11 cellular contexts compared by ENCODE assay signal in the genomic region with DNA sequence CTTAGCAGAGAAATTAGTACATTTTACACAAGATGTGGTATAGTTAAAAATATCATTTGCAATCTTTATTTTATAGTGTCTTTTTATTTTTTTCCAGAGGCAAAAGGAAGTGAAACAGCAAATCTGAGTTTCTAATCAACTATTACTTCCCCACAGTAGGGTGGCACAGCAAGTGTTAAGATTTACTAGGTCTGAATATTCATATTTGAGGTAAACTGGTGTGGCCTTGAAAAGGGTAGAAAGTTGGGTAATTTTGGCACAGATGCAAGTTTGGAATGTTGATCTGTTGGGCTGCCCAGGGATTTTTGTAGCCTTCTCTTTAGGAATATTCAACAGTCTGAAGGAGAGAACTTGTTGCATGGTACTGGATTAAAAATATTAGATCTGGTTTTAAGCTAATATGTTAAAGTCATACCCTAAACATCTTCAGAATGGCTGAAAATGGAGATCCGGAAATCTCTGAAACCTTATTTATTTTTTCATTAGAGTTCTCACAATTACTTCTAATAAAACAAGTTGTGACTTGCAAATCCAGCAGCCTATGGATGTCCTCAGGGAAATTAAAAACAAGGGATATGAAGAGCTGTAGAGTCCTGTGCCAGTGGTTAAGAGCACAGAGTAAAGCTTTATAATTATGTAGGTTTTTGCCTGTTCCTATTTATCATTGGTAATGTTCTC. TPM values are rescaled to one million over a fixed set of nuclear protein-coding genes. Genes with fewer than 3 reads are reported as not detected.
A peak's percentile ranks its signal among the peaks of the same experiment; 100 is the strongest.
DNase-seq lines count a peak whose midpoint lies in the region; ATAC-seq and TF ChIP-seq lines count a peak whose summit lies in the region.
"Had no signal": no experiment of that assay in that cellular context is flagged by ENCODE, and none has a peak within 500 bp of the region (broad histone marks: within the 10 kb centered on the region; RNA-seq: fewer than 3 reads in every experiment).

No MANE protein-coding gene starts in this region.

- H3K27ac Mint-ChIP-seq in activated CD8-positive, alpha-beta T cell treated with anti-CD3 and anti-CD28 coated beads for 36 hours, result peak overlapping the region; percentile 6
- no peak overlapping the region for H3K27ac Mint-ChIP-seq in activated CD8-positive, alpha-beta T cell treated with anti-CD3 and anti-CD28 coated beads, Interleukin-2, amount 10 ng/mL, durations not matched to agents 7 days and 5 days
- H3K27ac Mint-ChIP-seq: neural progenitor cell had no signal

- no peak overlapping the region for H3K4me3 Mint-ChIP-seq in activated CD8-positive, alpha-beta T cell treated with anti-CD3 and anti-CD28 coated beads for 36 hours
- no peak overlapping the region for H3K4me3 Mint-ChIP-seq in activated CD8-positive, alpha-beta T cell treated with anti-CD3 and anti-CD28 coated beads, Interleukin-2, amount 10 ng/mL, durations not matched to agents 7 days and 5 days
- H3K4me3 Mint-ChIP-seq: neural progenitor cell had no signal

- H3K4me1 ChIP-seq in mammary epithelial cell (ENCODE audit: insufficient read depth, low read length), result peaks cover 35% of the 10 kb centered on the region
- H3K4me1 ChIP-seq in smooth muscle cell (ENCODE audit: low read depth), result no peaks in the 10 kb centered on the region
- H3K4me1 ChIP-seq: neural progenitor cell had no signal

- ATAC-seq in activated CD8-positive, alpha-beta T cell treated with anti-CD3 and anti-CD28 coated beads for 36 hours, result no peak
- ATAC-seq in activated CD8-positive, alpha-beta T cell treated with anti-CD3 and anti-CD28 coated beads, Interleukin-2, amount 10 ng/mL, durations not matched to agents 7 days and 5 days, result no peak
- no peak for ATAC-seq in HG03565 (IDR thresholded peaks at IDR 0.05; ENCODE audit: unreplicated experiment)

- H3K79me2 ChIP-seq in mammary epithelial cell (ENCODE audit: insufficient read depth, low read length), result peaks cover 81% of the 10 kb centered on the region
- peaks cover 94% of the 10 kb centered on the region for H3K79me2 ChIP-seq in smooth muscle cell (ENCODE audit: low read depth)

- BruUV-seq in mammary epithelial cell (replicated peaks; lab: Mats Ljungman, UMichigan), result no TSS peak

- H3K9me3 Mint-ChIP-seq in activated CD8-positive, alpha-beta T cell treated with anti-CD3 and anti-CD28 coated beads for 36 hours, result peaks cover 12% of the 10 kb centered on the region
- peaks cover 4% of the 10 kb centered on the region for H3K9me3 Mint-ChIP-seq in activated CD8-positive, alpha-beta T cell treated with anti-CD3 and anti-CD28 coated beads, Interleukin-2, amount 10 ng/mL, durations not matched to agents 7 days and 5 days (ENCODE audit: insufficient read depth)
- H3K9me3 Mint-ChIP-seq: neural progenitor cell had no signal

- peak overlapping the region in 2 of 3 experiments; percentile 10 to 28 for H3K4me3 ChIP-seq in mammary epithelial cell (replicated peaks in 1 of 3; ENCODE audit: insufficient read depth in 1 of 3, low read depth in 2 of 3, low read length in 3 of 3)
- H3K4me3 ChIP-seq in smooth muscle cell, result no peak overlapping the region
- H3K4me3 ChIP-seq: coronary artery, neural progenitor cell had no signal

- H3K27me3 ChIP-seq in mammary epithelial cell (ENCODE audit: insufficient read depth, low read length), result no peaks in the 10 kb centered on the region
- H3K27me3 ChIP-seq in smooth muscle cell (ENCODE audit: low read depth), result no peaks in the 10 kb centered on the region
- H3K27me3 ChIP-seq: neural progenitor cell had no signal

- H3K27ac ChIP-seq in mammary epithelial cell (ENCODE audit: insufficient read depth, low read depth, low read length) (peak overlapping the region; percentile 65), smooth muscle cell (ENCODE audit: low read depth) (peak overlapping the region; percentile 5)
- H3K27ac ChIP-seq: coronary artery, neural progenitor cell had no signal

- H3K36me3 ChIP-seq in mammary epithelial cell (ENCODE audit: insufficient read depth, low read length) (no peaks in the 10 kb centered on the region), smooth muscle cell (ENCODE audit: low read depth) (peaks cover 8% of the 10 kb centered on the region)
- H3K36me3 ChIP-seq: neural progenitor cell had no signal

- DNase-seq in activated CD8-positive, alpha-beta T cell treated with anti-CD3 and anti-CD28 coated beads for 36 hours, result no peak
- no peak for DNase-seq in activated CD8-positive, alpha-beta T cell treated with anti-CD3 and anti-CD28 coated beads, Interleukin-2, amount 10 ng/mL, durations not matched to agents 7 days and 5 days
- DNase-seq in NCI-H1105 (lab: John Stamatoyannopoulos, UW) (peak; percentile 22), mammary epithelial cell (peak; percentile 62), smooth muscle cell (lab: John Stamatoyannopoulos, UW; ENCODE audit: unreplicated experiment) (no peak), NCI-H82 treated with DMSO at 0.1 percent for 48 hours (lab: John Stamatoyannopoulos, UW; ENCODE audit: unreplicated experiment) (no peak), inferior parietal cortex (ENCODE audit: extremely low spot score) (no peak)
- DNase-seq: stimulated activated CD4-positive, alpha-beta T cell treated with anti-CD3 and anti-CD28 coated beads, Interleukin-4, amount 100 ng/mL, for 4 hours had no signal

- intact Hi-C loops in activated CD8-positive, alpha-beta T cell treated with anti-CD3 and anti-CD28 coated beads for 36 hours (cut with micrococcal nuclease), result no loop called here
- intact Hi-C loops in mammary epithelial cell (cut with micrococcal nuclease), result no loop called here

- H3K9me3 ChIP-seq in mammary epithelial cell (replicated peaks; ENCODE audit: insufficient read depth, low read length), result no peaks in the 10 kb centered on the region
- no peaks in the 10 kb centered on the region for H3K9me3 ChIP-seq in smooth muscle cell (replicated peaks; ENCODE audit: low read depth)

- H3K36me3 Mint-ChIP-seq in activated CD8-positive, alpha-beta T cell treated with anti-CD3 and anti-CD28 coated beads for 36 hours (ENCODE audit: low read depth), result peaks cover 73% of the 10 kb centered on the region
- peaks cover 79% of the 10 kb centered on the region for H3K36me3 Mint-ChIP-seq in activated CD8-positive, alpha-beta T cell treated with anti-CD3 and anti-CD28 coated beads, Interleukin-2, amount 10 ng/mL, durations not matched to agents 7 days and 5 days (ENCODE audit: low read depth)

- no peaks in the 10 kb centered on the region for H3K27me3 Mint-ChIP-seq in activated CD8-positive, alpha-beta T cell treated with anti-CD3 and anti-CD28 coated beads for 36 hours
- H3K27me3 Mint-ChIP-seq in activated CD8-positive, alpha-beta T cell treated with anti-CD3 and anti-CD28 coated beads, Interleukin-2, amount 10 ng/mL, durations not matched to agents 7 days and 5 days (ENCODE audit: low read depth), result no peaks in the 10 kb centered on the region

- H2AFZ ChIP-seq in mammary epithelial cell (ENCODE audit: low read depth, low read length) (no peak overlapping the region), smooth muscle cell (ENCODE audit: low read depth) (no peak overlapping the region)
- H2AFZ ChIP-seq: neural progenitor cell had no signal

- H3K9ac ChIP-seq in mammary epithelial cell (ENCODE audit: insufficient read depth, low read length), result no peak overlapping the region
- no peak overlapping the region for H3K9ac ChIP-seq in smooth muscle cell (ENCODE audit: low read depth)
- H3K9ac ChIP-seq: neural progenitor cell had no signal

- in situ Hi-C loops in mammary epithelial cell (cut with MboI; ENCODE audit: low sequenced_read_pairs in 2 of 2), result no loop called here

- no peaks in the 10 kb centered on the region for H4K20me1 ChIP-seq in mammary epithelial cell (ENCODE audit: insufficient read depth, low read length)
- peaks cover 78% of the 10 kb centered on the region for H4K20me1 ChIP-seq in smooth muscle cell (ENCODE audit: low read depth)

- H3K4me2 ChIP-seq in mammary epithelial cell (ENCODE audit: insufficient read depth, low read depth, low read length) (peak overlapping the region; percentile 70), smooth muscle cell (no peak overlapping the region)
- H3K4me2 ChIP-seq: neural progenitor cell had no signal

- CTCF ChIA-PET in activated CD8-positive, alpha-beta T cell treated with anti-CD3 and anti-CD28 coated beads for 36 hours (lab: Charles Lee), result interaction anchor here (0.9 to 1.0 kb wide), 3 partner anchors 54 to 107 kb away, joined by 3 to 5 read pairs (median 4); no protein-coding TSS in a partner anchor
- CTCF ChIA-PET in activated CD8-positive, alpha-beta T cell treated with anti-CD3 and anti-CD28 coated beads, Interleukin-2, amount 10 ng/mL, durations not matched to agents 7 days and 5 days (lab: Charles Lee), result interaction anchor here (0.9 kb wide), 1 partner anchor 1061 kb away, joined by 4 read pairs; no protein-coding TSS in a partner anchor
- CTCF ChIA-PET in mammary epithelial cell (lab: Charles Lee; ENCODE audit: low non-redundant PET), result no interaction called here

- dilution Hi-C loops in mammary epithelial cell (cut with HindIII; ENCODE audit: low sequenced_read_pairs), result no loop called here

- peaks cover 85% of the 10 kb centered on the region for H3K4me1 Mint-ChIP-seq in activated CD8-positive, alpha-beta T cell treated with anti-CD3 and anti-CD28 coated beads for 36 hours (ENCODE audit: low read depth)
- peaks cover 70% of the 10 kb centered on the region for H3K4me1 Mint-ChIP-seq in activated CD8-positive, alpha-beta T cell treated with anti-CD3 and anti-CD28 coated beads, Interleukin-2, amount 10 ng/mL, durations not matched to agents 7 days and 5 days (ENCODE audit: low read depth)
- H3K4me1 Mint-ChIP-seq: neural progenitor cell had no signal

- POLR2A ChIA-PET in activated CD8-positive, alpha-beta T cell treated with anti-CD3 and anti-CD28 coated beads for 36 hours (lab: Charles Lee), result no interaction called here
- POLR2A ChIA-PET in activated CD8-positive, alpha-beta T cell treated with anti-CD3 and anti-CD28 coated beads, Interleukin-2, amount 10 ng/mL, durations not matched to agents 7 days and 5 days (lab: Charles Lee), result no interaction called here

- no peaks in the 10 kb centered on the region for H3F3A ChIP-seq in smooth muscle cell (ENCODE audit: low read depth)

- WGBS in mammary epithelial cell (ENCODE audit: low coverage, missing lambda C conversion rate), result 0% methylated on average over 1 of the region's 1 CpG
- WGBS in smooth muscle cell (ENCODE audit: low lambda C conversion rate), result 93% methylated on average over 1 of the region's 1 CpG

- TF ChIP-seq CTCF in activated CD8-positive, alpha-beta T cell treated with anti-CD3 and anti-CD28 coated beads for 36 hours (IDR thresholded peaks at IDR 0.05), result no peak
- TF ChIP-seq CTCF in mammary epithelial cell (conservative IDR thresholded peaks at IDR 0.05 in 1 of 2, IDR thresholded peaks at IDR 0.05 in 1 of 2; ENCODE audit: extremely low read depth in 1 of 2, insufficient read depth in 1 of 2, low read depth in 1 of 2, low read length in 2 of 2) (no peak), smooth muscle cell (IDR thresholded peaks at IDR 0.05; ENCODE audit: borderline replicate concordance, insufficient read depth, poor library complexity, severe bottlenecking) (no peak)

RNA-seq across cellular contexts. Expression of a gene that starts 10.8 kb away (rescaled TPM):
- total RNA-seq in activated CD8-positive, alpha-beta T cell treated with anti-CD3 and anti-CD28 coated beads for 36 hours, result 10 to 100 TPM; 49.2 to 51.6 TPM
- total RNA-seq in activated CD8-positive, alpha-beta T cell treated with anti-CD3 and anti-CD28 coated beads, Interleukin-2, amount 10 ng/mL, durations not matched to agents 7 days and 5 days, result 10 to 100 TPM; 68.2 to 71.6 TPM
- total RNA-seq in mammary epithelial cell, result 10 to 100 TPM; 61.8 to 76.8 TPM
- 39.2 TPM for polyA plus RNA-seq in mammary epithelial cell
- polyA minus RNA-seq in mammary epithelial cell, result 18.8 TPM
- total RNA-seq in smooth muscle cell, result 94.2 and 120 TPM in 2 replicates
- 47.9 and 49.4 TPM in 2 replicates for polyA plus RNA-seq in smooth muscle cell

Comparison
In these comparisons a context has a peak if more than half of its experiments do, and no peak if none do; other contexts are left out.
1. DNase-seq: peak in NCI-H1105 (single experiment) and mammary epithelial cell (single experiment); none in activated CD8-positive, alpha-beta T cell treated with anti-CD3 and anti-CD28 coated beads for 36 hours (single experiment), activated CD8-positive, alpha-beta T cell treated with anti-CD3 and anti-CD28 coated beads, Interleukin-2, amount 10 ng/mL, durations not matched to agents 7 days and 5 days (single experiment), smooth muscle cell (single experiment), NCI-H82 treated with DMSO at 0.1 percent for 48 hours (single experiment) and inferior parietal cortex (single experiment).